ENCODE assay signal across 8 cellular contexts in the genomic region with DNA sequence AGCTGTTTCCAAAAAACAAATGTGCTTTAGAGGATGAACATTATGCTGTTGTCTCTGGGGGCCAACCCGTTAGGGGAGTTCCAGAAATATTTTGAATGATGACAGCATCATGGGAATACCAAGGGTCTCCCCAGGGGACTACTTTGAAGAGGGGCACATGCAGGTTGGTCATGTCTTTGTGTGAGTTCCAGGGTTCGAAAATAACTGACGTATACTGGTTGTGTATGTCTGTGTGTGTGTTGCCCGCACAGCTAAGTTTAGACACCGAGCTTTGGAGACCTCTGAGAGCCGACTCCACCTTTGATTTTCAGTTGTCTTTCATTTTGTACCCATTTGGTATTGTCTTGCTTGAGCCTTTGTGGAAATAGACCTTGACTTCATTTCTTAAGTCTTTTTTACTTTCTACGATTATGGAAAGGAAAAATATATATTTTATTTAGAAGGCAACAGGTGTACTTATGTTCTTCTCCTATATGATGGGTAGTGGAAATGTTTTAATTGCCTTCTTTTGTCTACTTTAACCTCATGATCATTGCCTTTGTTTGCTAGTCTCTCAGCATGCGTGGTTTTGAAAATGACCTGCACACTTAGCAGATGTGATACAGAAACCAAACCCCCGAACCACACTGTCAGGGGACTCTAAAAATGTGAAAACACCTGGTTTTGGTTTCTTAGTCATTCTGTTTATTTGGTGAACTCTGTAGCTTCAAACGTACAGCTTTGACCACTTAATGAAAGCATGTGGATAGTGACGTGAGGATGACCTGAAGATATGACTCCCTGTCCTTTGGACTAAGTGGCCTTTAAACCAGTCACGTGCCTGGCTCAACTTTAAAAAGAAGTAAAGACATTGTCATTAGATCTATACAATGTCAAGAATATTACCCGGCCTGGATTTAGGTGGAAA. TPM values are rescaled to one million over a fixed set of nuclear protein-coding genes. Genes with fewer than 3 reads are reported as not detected.
DNase-seq lines count a peak whose midpoint lies in the region; ATAC-seq and TF ChIP-seq lines count a peak whose summit lies in the region.

No MANE protein-coding gene starts in this region.

- H3K4me1 Mint-ChIP-seq in HFFc6 (ENCODE audit: low read depth) (peaks cover 56% of the 10 kb centered on the region), mesothelial cell of epicardium (peaks cover 29% of the 10 kb centered on the region)

- H3K4me3 Mint-ChIP-seq in HFFc6 (no peak overlapping the region), mesothelial cell of epicardium (no peak overlapping the region)

- no peak for TF ChIP-seq POLR2A in erythroblast (IDR thresholded peaks at IDR 0.05; ENCODE audit: low read length)

- ATAC-seq in DND-41 (ENCODE audit: insufficient read depth, low read depth) (peak; percentile 35), GM19397 (IDR thresholded peaks at IDR 0.05; ENCODE audit: unreplicated experiment) (peak; percentile 75), HG03196 (IDR thresholded peaks at IDR 0.05; ENCODE audit: unreplicated experiment) (peak; percentile 79)

- H3K27me3 ChIP-seq in DND-41 (ENCODE audit: insufficient read depth, low read length, poor library complexity) = no peaks in the 10 kb centered on the region

- H3K4me2 ChIP-seq in DND-41 (ENCODE audit: insufficient read depth, low read length) = peak overlapping the region; percentile 56

- H2AFZ ChIP-seq in DND-41 (ENCODE audit: low read depth, low read length) = no peak overlapping the region

- H3K4me1 ChIP-seq in DND-41 (ENCODE audit: insufficient read depth, low read length) = peaks cover 99% of the 10 kb centered on the region

- H3K36me3 Mint-ChIP-seq in HFFc6 (ENCODE audit: low read depth) = peaks cover 16% of the 10 kb centered on the region
- H3K36me3 Mint-ChIP-seq in mesothelial cell of epicardium = peaks cover 7% of the 10 kb centered on the region

- peak overlapping the region; percentile 98 for H3K27ac ChIP-seq in DND-41 (ENCODE audit: low read length)

- DNase-seq in DND-41 (peak; percentile 73), astrocyte of the cerebellum (ENCODE audit: low read depth) (peak; percentile 71), NCI-H187 (lab: John Stamatoyannopoulos, UW) (no peak), HFFc6 (no peak), mesothelial cell of epicardium (ENCODE audit: low spot score in 2 of 2, unreplicated experiment in 2 of 2) (no peak), erythroblast (lab: John Stamatoyannopoulos, UW) (no peak)

- no peaks in the 10 kb centered on the region for H3K9me3 Mint-ChIP-seq in HFFc6
- no peaks in the 10 kb centered on the region for H3K9me3 Mint-ChIP-seq in mesothelial cell of epicardium

- H3K27me3 Mint-ChIP-seq in HFFc6 (ENCODE audit: insufficient read depth) = no peaks in the 10 kb centered on the region; the same call in 1 of the 2 replicates
- no peaks in the 10 kb centered on the region for H3K27me3 Mint-ChIP-seq in mesothelial cell of epicardium (ENCODE audit: low read depth)

- H4K20me1 ChIP-seq in DND-41 (ENCODE audit: insufficient read depth, low read length) = peaks cover 33% of the 10 kb centered on the region

- H3K79me2 ChIP-seq in DND-41 (ENCODE audit: insufficient read depth, low read length) = peaks cover 98% of the 10 kb centered on the region

- H3K9ac ChIP-seq in DND-41 (ENCODE audit: low read depth, low read length) = peak overlapping the region; percentile 60

- in situ Hi-C loops in astrocyte of the cerebellum (cut with HindIII; ENCODE audit: low sequenced_read_pairs) = no loop called here

- H3K27ac Mint-ChIP-seq in HFFc6 = no peak overlapping the region; the same call in 1 of the 2 replicates
- H3K27ac Mint-ChIP-seq in mesothelial cell of epicardium = no peak overlapping the region

- no peak for TF ChIP-seq CTCF in DND-41 (IDR thresholded peaks at IDR 0.05; ENCODE audit: borderline replicate concordance, extremely low read depth, low read length, poor library complexity, severe bottlenecking)
- TF ChIP-seq CTCF in astrocyte of the cerebellum (IDR thresholded peaks at IDR 0.05; ENCODE audit: low read depth, low read length, missing control alignments) = no peak
- TF ChIP-seq CTCF in HFFc6 (IDR thresholded peaks at IDR 0.05) = no peak
- no peak for TF ChIP-seq CTCF in mesothelial cell of epicardium (IDR thresholded peaks at IDR 0.05; ENCODE audit: unreplicated experiment)

- no peaks in the 10 kb centered on the region for H3K9me3 ChIP-seq in DND-41 (ENCODE audit: insufficient read depth, low read length, severe bottlenecking)

- H3K4me3 ChIP-seq in DND-41 (ENCODE audit: low read depth in 1 of 2, low read length in 2 of 2) = peak overlapping the region in 1 of 2 experiments; percentile 34; a peak in 2 of 4 replicates
- H3K4me3 ChIP-seq in astrocyte of the cerebellum (ENCODE audit: low read depth, low read length) = no peak overlapping the region

- peaks cover 33% of the 10 kb centered on the region for H3K36me3 ChIP-seq in DND-41 (ENCODE audit: insufficient read depth, low read length)

RNA-seq across cellular contexts. Expression of a gene that starts 56.5 kb away (rescaled TPM):
- 100 to 1,000 TPM; 174 to 194 (median 181) TPM for total RNA-seq in HFFc6 (2021; fragmentation: NEBNext Ultra II Directional; extraction: Animal tissue kit (Norgen Biotek cat#: 25700))
- total RNA-seq in mesothelial cell of epicardium = 41.0 to 48.3 TPM (median 45.0 TPM) in 3 replicates

Comparison
In these comparisons a context has a peak if more than half of its experiments do, and no peak if none do; other contexts are left out.
1. DNase-seq: peak in DND-41 (single experiment) and astrocyte of the cerebellum (single experiment); none in NCI-H187 (0 of 2), HFFc6 (single experiment), mesothelial cell of epicardium (0 of 2) and erythroblast (0 of 2).
2. Peak in every context shown above with its lines, with median percentiles within 50 percentile points of each other: ATAC-seq.